13 cellular contexts compared by ENCODE assay signal in the genomic region with DNA sequence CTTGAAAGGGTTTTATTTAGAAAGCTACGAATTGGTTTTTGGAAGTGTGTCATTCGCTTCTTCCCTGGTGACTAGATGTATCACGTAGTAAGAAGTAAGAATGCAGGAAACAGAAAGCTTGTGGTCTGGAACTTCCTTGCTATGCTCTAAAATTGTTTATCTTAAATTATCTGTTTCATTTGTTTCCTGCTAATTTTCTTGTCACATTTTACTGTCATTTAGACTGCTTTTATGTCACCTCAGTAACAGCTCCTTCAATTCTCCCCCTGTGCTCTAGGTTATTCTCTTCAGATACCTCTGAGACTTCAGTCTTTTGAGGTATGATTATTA. TPM values are rescaled to one million over a fixed set of nuclear protein-coding genes. Genes with fewer than 3 reads are reported as not detected.
DNase-seq lines count a peak whose midpoint lies in the region; ATAC-seq, FAIRE-seq and TF ChIP-seq lines count a peak whose summit lies in the region.
"Had no signal": no experiment of that assay in that cellular context is flagged by ENCODE, and none has a peak within 500 bp of the region (broad histone marks: within the 10 kb centered on the region; RNA-seq: fewer than 3 reads in every experiment).

No MANE protein-coding gene starts in this region.

- POLR2A ChIA-PET in activated CD4-positive, alpha-beta T cell treated with anti-CD3 and anti-CD28 coated beads, Interleukin-2, amount 10 ng/mL, durations not matched to agents 7 days and 5 days (lab: Charles Lee), result interaction anchor here (0.9 to 10.8 kb wide), 7 partner anchors 35 to 113 kb away, joined by 3 to 125 read pairs (median 7); partner anchors contain the start of gene CLEC2D

- H3K27me3 Mint-ChIP-seq in activated CD4-positive, alpha-beta T cell treated with anti-CD3 and anti-CD28 coated beads, Interleukin-2, amount 10 ng/mL, durations not matched to agents 7 days and 5 days, result no peaks in the 10 kb centered on the region
- no peaks in the 10 kb centered on the region for H3K27me3 Mint-ChIP-seq in T-helper 1 cell treated with Interleukin-12 subunit alpha and Interleukin-12 subunit beta and Interleukin-4 antibody, amounts not matched to agents 30 μg/mL and 1 μg/mL, for 36 hours (ENCODE audit: low read depth)
- no peaks in the 10 kb centered on the region for H3K27me3 Mint-ChIP-seq in endothelial cell (ENCODE audit: unreplicated experiment)
- no peaks in the 10 kb centered on the region for H3K27me3 Mint-ChIP-seq in stimulated activated naive CD8-positive, alpha-beta T cell treated with anti-CD3 and anti-CD28 coated beads, Interleukin-15, amount 100 ng/mL, for 72 hours
- H3K27me3 Mint-ChIP-seq in nephron progenitor cell (ENCODE audit: low read depth, poor library complexity), result no peaks in the 10 kb centered on the region

- ATAC-seq in stimulated activated naive CD8-positive, alpha-beta T cell treated with anti-CD3 and anti-CD28 coated beads, Interleukin-15, amount 100 ng/mL, for 72 hours, result peak; percentile 29
- ATAC-seq in GM21447 (IDR thresholded peaks at IDR 0.05; ENCODE audit: unreplicated experiment), result no peak
- ATAC-seq: right cardiac atrium had no signal

- H3K4me1 Mint-ChIP-seq in activated CD4-positive, alpha-beta T cell treated with anti-CD3 and anti-CD28 coated beads, Interleukin-2, amount 10 ng/mL, durations not matched to agents 7 days and 5 days, result peaks cover 48% of the 10 kb centered on the region
- peaks cover 51% of the 10 kb centered on the region for H3K4me1 Mint-ChIP-seq in T-helper 1 cell treated with Interleukin-12 subunit alpha and Interleukin-12 subunit beta and Interleukin-4 antibody, amounts not matched to agents 30 μg/mL and 1 μg/mL, for 36 hours (ENCODE audit: low read depth)
- peaks cover 22% of the 10 kb centered on the region for H3K4me1 Mint-ChIP-seq in endothelial cell (ENCODE audit: unreplicated experiment)
- H3K4me1 Mint-ChIP-seq in stimulated activated naive CD8-positive, alpha-beta T cell treated with anti-CD3 and anti-CD28 coated beads, Interleukin-15, amount 100 ng/mL, for 72 hours, result peaks cover 37% of the 10 kb centered on the region
- peaks cover 26% of the 10 kb centered on the region for H3K4me1 Mint-ChIP-seq in nephron progenitor cell

- TF ChIP-seq CTCF in endothelial cell (IDR thresholded peaks at IDR 0.05; ENCODE audit: unreplicated experiment) (no peak), D721Med (IDR thresholded peaks at IDR 0.05; ENCODE audit: insufficient read depth, missing control alignments) (no peak), nephron progenitor cell (IDR thresholded peaks at IDR 0.05) (no peak)

- H3K9me3 Mint-ChIP-seq in activated CD4-positive, alpha-beta T cell treated with anti-CD3 and anti-CD28 coated beads, Interleukin-2, amount 10 ng/mL, durations not matched to agents 7 days and 5 days, result peaks cover 7% of the 10 kb centered on the region
- peaks cover 4% of the 10 kb centered on the region for H3K9me3 Mint-ChIP-seq in T-helper 1 cell treated with Interleukin-12 subunit alpha and Interleukin-12 subunit beta and Interleukin-4 antibody, amounts not matched to agents 30 μg/mL and 1 μg/mL, for 36 hours
- H3K9me3 Mint-ChIP-seq in endothelial cell (ENCODE audit: unreplicated experiment) (no peaks in the 10 kb centered on the region), nephron progenitor cell (no peaks in the 10 kb centered on the region)
- H3K9me3 Mint-ChIP-seq in stimulated activated naive CD8-positive, alpha-beta T cell treated with anti-CD3 and anti-CD28 coated beads, Interleukin-15, amount 100 ng/mL, for 72 hours, result peaks cover 0 to 5% of the 10 kb centered on the region in 2 donors
- H3K9me3 Mint-ChIP-seq: HFFc6 had no signal

- CTCF ChIA-PET in activated CD4-positive, alpha-beta T cell treated with anti-CD3 and anti-CD28 coated beads, Interleukin-2, amount 10 ng/mL, durations not matched to agents 7 days and 5 days (lab: Charles Lee), result interaction anchor here (0.7 to 6.3 kb wide), 9 partner anchors 10 to 165 kb away, joined by 3 to 48 read pairs (median 4); no protein-coding TSS in a partner anchor

- FAIRE-seq in D721Med (lab: Jason Lieb, UNC), result no peak
- FAIRE-seq: bronchial epithelial cell, frontal cortex had no signal

- H3K36me3 Mint-ChIP-seq in activated CD4-positive, alpha-beta T cell treated with anti-CD3 and anti-CD28 coated beads, Interleukin-2, amount 10 ng/mL, durations not matched to agents 7 days and 5 days (ENCODE audit: low read depth), result peaks cover 37% of the 10 kb centered on the region
- H3K36me3 Mint-ChIP-seq in T-helper 1 cell treated with Interleukin-12 subunit alpha and Interleukin-12 subunit beta and Interleukin-4 antibody, amounts not matched to agents 30 μg/mL and 1 μg/mL, for 36 hours (ENCODE audit: low read depth), result peaks cover 30% of the 10 kb centered on the region
- no peaks in the 10 kb centered on the region for H3K36me3 Mint-ChIP-seq in endothelial cell (ENCODE audit: low read depth, unreplicated experiment)
- H3K36me3 Mint-ChIP-seq in nephron progenitor cell (ENCODE audit: low read depth), result no peaks in the 10 kb centered on the region

- DNase-seq in activated CD4-positive, alpha-beta T cell treated with anti-CD3 and anti-CD28 coated beads, Interleukin-2, amount 10 ng/mL, durations not matched to agents 7 days and 5 days, result peak; percentile 42
- DNase-seq in activated CD4-positive, alpha-beta T cell treated with anti-CD3 and anti-CD28 coated beads, Interleukin-2, amount 50 U/mL, for 48 hours, result no peak
- no peak for DNase-seq in endothelial cell (ENCODE audit: low spot score)
- no peak for DNase-seq in stimulated activated naive CD8-positive, alpha-beta T cell treated with anti-CD3 and anti-CD28 coated beads, Interleukin-15, amount 100 ng/mL, for 72 hours
- DNase-seq in D721Med (ENCODE audit: insufficient read length, low spot score), result no peak
- DNase-seq in nephron progenitor cell, result no peak
- DNase-seq: HFFc6, NCI-H187 treated with DMSO at 0.1 percent for 48 hours, right cardiac atrium had no signal

- H3K27ac Mint-ChIP-seq in activated CD4-positive, alpha-beta T cell treated with anti-CD3 and anti-CD28 coated beads, Interleukin-2, amount 10 ng/mL, durations not matched to agents 7 days and 5 days, result peak overlapping the region; percentile 97
- H3K27ac Mint-ChIP-seq in T-helper 1 cell treated with Interleukin-12 subunit alpha and Interleukin-12 subunit beta and Interleukin-4 antibody, amounts not matched to agents 30 μg/mL and 1 μg/mL, for 36 hours, result peak overlapping the region; percentile 95
- H3K27ac Mint-ChIP-seq in endothelial cell (ENCODE audit: unreplicated experiment), result peak overlapping the region; percentile 61
- peak overlapping the region; percentile 97 to 99 for H3K27ac Mint-ChIP-seq in stimulated activated naive CD8-positive, alpha-beta T cell treated with anti-CD3 and anti-CD28 coated beads, Interleukin-15, amount 100 ng/mL, for 72 hours
- H3K27ac Mint-ChIP-seq in nephron progenitor cell, result no peak overlapping the region
- H3K27ac Mint-ChIP-seq: HFFc6 had no signal

- peak overlapping the region; percentile 99 for H3K4me3 Mint-ChIP-seq in activated CD4-positive, alpha-beta T cell treated with anti-CD3 and anti-CD28 coated beads, Interleukin-2, amount 10 ng/mL, durations not matched to agents 7 days and 5 days
- peak overlapping the region; percentile 97 for H3K4me3 Mint-ChIP-seq in T-helper 1 cell treated with Interleukin-12 subunit alpha and Interleukin-12 subunit beta and Interleukin-4 antibody, amounts not matched to agents 30 μg/mL and 1 μg/mL, for 36 hours
- H3K4me3 Mint-ChIP-seq in endothelial cell (ENCODE audit: unreplicated experiment) (no peak overlapping the region), nephron progenitor cell (no peak overlapping the region)
- H3K4me3 Mint-ChIP-seq in stimulated activated naive CD8-positive, alpha-beta T cell treated with anti-CD3 and anti-CD28 coated beads, Interleukin-15, amount 100 ng/mL, for 72 hours, result peak overlapping the region; percentile 87 to 89
- H3K4me3 Mint-ChIP-seq: HFFc6 had no signal

RNA-seq across cellular contexts. Expression of gene CD69, which starts 0.7 kb away (rescaled TPM):
- 10 to 100 TPM; 71.6 to 82.4 TPM for total RNA-seq in activated CD4-positive, alpha-beta T cell treated with anti-CD3 and anti-CD28 coated beads, Interleukin-2, amount 10 ng/mL, durations not matched to agents 7 days and 5 days
- total RNA-seq in endothelial cell (ENCODE audit: unreplicated experiment), result 0.69 TPM
- total RNA-seq: bronchial epithelial cell, frontal cortex, HFFc6 had no signal

RNA-seq across cellular contexts. Expression of gene CLECL1, which starts 28.5 kb away (rescaled TPM):
- total RNA-seq in activated CD4-positive, alpha-beta T cell treated with anti-CD3 and anti-CD28 coated beads, Interleukin-2, amount 10 ng/mL, durations not matched to agents 7 days and 5 days, result 1 to 10 TPM; 1.2 to 1.4 TPM
- not detected for total RNA-seq in endothelial cell (ENCODE audit: unreplicated experiment)
- total RNA-seq: bronchial epithelial cell, frontal cortex, HFFc6 had no signal

Comparison
In these comparisons a context has a peak if more than half of its experiments do, and no peak if none do; other contexts are left out.
1. H3K4me3 Mint-ChIP-seq: peak in activated CD4-positive, alpha-beta T cell treated with anti-CD3 and anti-CD28 coated beads, Interleukin-2, amount 10 ng/mL, durations not matched to agents 7 days and 5 days (single experiment), T-helper 1 cell treated with Interleukin-12 subunit alpha and Interleukin-12 subunit beta and Interleukin-4 antibody, amounts not matched to agents 30 μg/mL and 1 μg/mL, for 36 hours (single experiment) and stimulated activated naive CD8-positive, alpha-beta T cell treated with anti-CD3 and anti-CD28 coated beads, Interleukin-15, amount 100 ng/mL, for 72 hours (2 of 2); none in endothelial cell (single experiment) and nephron progenitor cell (single experiment).
2. RNA of gene CD69, which starts 0.7 kb away (total RNA-seq): 71.6 to 82.4 TPM in activated CD4-positive, alpha-beta T cell treated with anti-CD3 and anti-CD28 coated beads, Interleukin-2, amount 10 ng/mL, durations not matched to agents 7 days and 5 days; 0.69 TPM in endothelial cell (single experiment); every median in the first group is over 10 times any median in the second.